34 cellular contexts compared by ENCODE assay signal in genomic region chr7:91473619-91474018, GRCh38.
"Had no signal": no experiment of that assay in that cellular context is flagged by ENCODE, and none has a peak within 500 bp of the region (broad histone marks: within the 10 kb centered on the region; RNA-seq: fewer than 3 reads in every experiment).

No MANE protein-coding gene starts in this region.

- H3K9ac ChIP-seq: KMS-11 had no signal

- H3K27me3 ChIP-seq: MG63 had no signal

- H3K27ac ChIP-seq: KMS-11 had no signal

- H3K36me3 ChIP-seq: MG63 had no signal

- H3K4me3 ChIP-seq: MG63 had no signal

- H3K4me2 ChIP-seq: KMS-11 had no signal

- DNase-seq: Karpas-422, Kasumi-1, MG63, MM.1S, MV-4-11, NCI-H1048, NCI-H1092, NCI-H1092 treated with DMSO at 0.1 percent for 48 hours, NCI-H1105, NCI-H1105 treated with DMSO at 0.1 percent for 48 hours, NCI-H1417, NCI-H1417 treated with DMSO at 0.1 percent for 48 hours, NCI-H1436, NCI-H1436 treated with DMSO at 0.1 percent for 48 hours, NCI-H146, NCI-H1694, NCI-H1694 treated with DMSO at 0.1 percent for 48 hours, NCI-H187, NCI-H187 treated with DMSO at 0.1 percent for 48 hours, NCI-H1930, NCI-H2029, NCI-H2029 treated with DMSO at 0.1 percent for 48 hours, NCI-H2081, NCI-H2081 treated with DMSO at 0.1 percent for 48 hours, NCI-H2107, NCI-H2171, NCI-H2171 treated with DMSO at 0.1 percent for 48 hours, NCI-H2227 treated with DMSO at 0.1 percent for 48 hours, NCI-H226, NCI-H345, NCI-H446, NCI-H446 treated with DMSO at 0.1 percent for 48 hours, NCI-H510A had no signal
